ENCODE assay signal across 9 cellular contexts in genomic region chr10:63003816-63004453, GRCh38.
A peak's percentile ranks its signal among the peaks of the same experiment; 100 is the strongest.
DNase-seq lines count a peak whose midpoint lies in the region; ATAC-seq and TF ChIP-seq lines count a peak whose summit lies in the region.
"Had no signal": no experiment of that assay in that cellular context is flagged by ENCODE, and none has a peak within 500 bp of the region (broad histone marks: within the 10 kb centered on the region; RNA-seq: fewer than 3 reads in every experiment).

No MANE protein-coding gene starts in this region.

- no peak overlapping the region for H3K4me3 ChIP-seq in Karpas-422 (ENCODE audit: low read length)
- H3K4me3 ChIP-seq in spleen: no peak overlapping the region

- H3K36me3 Mint-ChIP-seq in chondrocyte (ENCODE audit: low read depth): no peaks in the 10 kb centered on the region
- H3K36me3 Mint-ChIP-seq in stimulated activated naive B cell treated with anti-CD40 and anti-IgM and Interleukin-4, amounts not matched to agents 10 μg/mL and 1 μg/mL and 100 μg/mL, for 72 hours: no peaks in the 10 kb centered on the region

- no peaks in the 10 kb centered on the region for H3K9me2 ChIP-seq in Karpas-422 (replicated peaks; ENCODE audit: insufficient read depth, low read length)

- no peaks in the 10 kb centered on the region for H3K27me3 Mint-ChIP-seq in chondrocyte (ENCODE audit: low read depth)
- peaks cover 10 to 26% of the 10 kb centered on the region in 2 donors for H3K27me3 Mint-ChIP-seq in stimulated activated naive B cell treated with anti-CD40 and anti-IgM and Interleukin-4, amounts not matched to agents 10 μg/mL and 1 μg/mL and 100 μg/mL, for 72 hours

- no peak overlapping the region for H3K27ac Mint-ChIP-seq in chondrocyte (ENCODE audit: unreplicated experiment)
- H3K27ac Mint-ChIP-seq in stimulated activated naive B cell treated with anti-CD40 and anti-IgM and Interleukin-4, amounts not matched to agents 10 μg/mL and 1 μg/mL and 100 μg/mL, for 72 hours: no peak overlapping the region

- 44 to 74% (median 50%) methylated on average over 5 of the region's 5 CpGs for WGBS in spleen, 5 donors

- H3K79me2 ChIP-seq in Karpas-422 (ENCODE audit: low read length): no peaks in the 10 kb centered on the region

- no peaks in the 10 kb centered on the region for H3K9me3 Mint-ChIP-seq in chondrocyte (ENCODE audit: low read depth)
- no peaks in the 10 kb centered on the region for H3K9me3 Mint-ChIP-seq in stimulated activated naive B cell treated with anti-CD40 and anti-IgM and Interleukin-4, amounts not matched to agents 10 μg/mL and 1 μg/mL and 100 μg/mL, for 72 hours

- DNase-seq in SIG-M5 treated with dmso at 0.1 percent for 504 hours (lab: John Stamatoyannopoulos, UW; ENCODE audit: unreplicated experiment): peak; percentile 5
- DNase-seq in SIG-M5 (lab: John Stamatoyannopoulos, UW): no peak
- DNase-seq in Karpas-422: peak; percentile 43
- no peak for DNase-seq in chondrocyte (ENCODE audit: low spot score)
- DNase-seq in spleen: no peak
- DNase-seq in NCI-H146 (lab: John Stamatoyannopoulos, UW): no peak
- no peak for DNase-seq in stimulated activated naive B cell treated with anti-CD40 and anti-IgM and Interleukin-4, amounts not matched to agents 10 μg/mL and 1 μg/mL and 100 μg/mL, for 72 hours
- DNase-seq: NCI-H774 had no signal

- H3K4me1 ChIP-seq in Karpas-422 (ENCODE audit: low read length) (no peaks in the 10 kb centered on the region), spleen (no peaks in the 10 kb centered on the region)

- H3K4me3 Mint-ChIP-seq in chondrocyte (ENCODE audit: unreplicated experiment): no peak overlapping the region
- H3K4me3 Mint-ChIP-seq in stimulated activated naive B cell treated with anti-CD40 and anti-IgM and Interleukin-4, amounts not matched to agents 10 μg/mL and 1 μg/mL and 100 μg/mL, for 72 hours: no peak overlapping the region

- H3K27me3 ChIP-seq in Karpas-422 (ENCODE audit: low read length) (no peaks in the 10 kb centered on the region), spleen (replicated peaks in 1 of 7) (no peaks in the 10 kb centered on the region)

- no peak for ATAC-seq in GM19023 (IDR thresholded peaks at IDR 0.05; ENCODE audit: unreplicated experiment)
- no peak for ATAC-seq in stimulated activated naive B cell treated with anti-CD40 and anti-IgM and Interleukin-4, amounts not matched to agents 10 μg/mL and 1 μg/mL and 100 μg/mL, for 72 hours (replicated peaks)

- no peaks in the 10 kb centered on the region for H3K36me3 ChIP-seq in Karpas-422 (ENCODE audit: insufficient read depth, low read length)
- H3K36me3 ChIP-seq in spleen: no peaks in the 10 kb centered on the region

- no peaks in the 10 kb centered on the region for H4K20me1 ChIP-seq in Karpas-422 (ENCODE audit: insufficient read depth, low read depth, low read length)

- H3K27ac ChIP-seq in Karpas-422 (ENCODE audit: low read length) (no peak overlapping the region), spleen (no peak overlapping the region)

- TF ChIP-seq CTCF in chondrocyte (IDR thresholded peaks at IDR 0.05): peak; percentile 69
- TF ChIP-seq CTCF in spleen (IDR thresholded peaks at IDR 0.05 in 8 of 11, conservative IDR thresholded peaks at IDR 0.05 in 3 of 11): peak in 6 of 11 experiments; percentile 13 to 33 (median 25)

- no peaks in the 10 kb centered on the region for H3K9me3 ChIP-seq in Karpas-422 (ENCODE audit: low read length)
- no peaks in the 10 kb centered on the region for H3K9me3 ChIP-seq in spleen

- TF ChIP-seq POLR2A in spleen (IDR thresholded peaks at IDR 0.05): no peak

- no peak overlapping the region for H3K4me2 ChIP-seq in Karpas-422 (ENCODE audit: low read depth, low read length, poor library complexity, severe bottlenecking)

- intact Hi-C loops in spleen (cut with DNase I; ENCODE audit: low total_unique reads): no loop called here

- H2AFZ ChIP-seq in Karpas-422 (ENCODE audit: low read length): no peak overlapping the region

- no peaks in the 10 kb centered on the region for H3K4me1 Mint-ChIP-seq in chondrocyte (ENCODE audit: low read depth)
- H3K4me1 Mint-ChIP-seq in stimulated activated naive B cell treated with anti-CD40 and anti-IgM and Interleukin-4, amounts not matched to agents 10 μg/mL and 1 μg/mL and 100 μg/mL, for 72 hours: peaks cover 0 to 2% of the 10 kb centered on the region in 2 donors

- H3K9ac ChIP-seq in Karpas-422 (ENCODE audit: low read length): no peak overlapping the region

Comparison
In these comparisons a context has a peak if more than half of its experiments do, and no peak if none do; other contexts are left out.
1. DNase-seq: peak in SIG-M5 treated with dmso at 0.1 percent for 504 hours (single experiment) and Karpas-422 (single experiment); none in SIG-M5 (single experiment), chondrocyte (single experiment), spleen (single experiment), NCI-H146 (single experiment) and stimulated activated naive B cell treated with anti-CD40 and anti-IgM and Interleukin-4, amounts not matched to agents 10 μg/mL and 1 μg/mL and 100 μg/mL, for 72 hours (single experiment).